Comparison of ENCODE assay signal across 15 cellular contexts in the genomic region with DNA sequence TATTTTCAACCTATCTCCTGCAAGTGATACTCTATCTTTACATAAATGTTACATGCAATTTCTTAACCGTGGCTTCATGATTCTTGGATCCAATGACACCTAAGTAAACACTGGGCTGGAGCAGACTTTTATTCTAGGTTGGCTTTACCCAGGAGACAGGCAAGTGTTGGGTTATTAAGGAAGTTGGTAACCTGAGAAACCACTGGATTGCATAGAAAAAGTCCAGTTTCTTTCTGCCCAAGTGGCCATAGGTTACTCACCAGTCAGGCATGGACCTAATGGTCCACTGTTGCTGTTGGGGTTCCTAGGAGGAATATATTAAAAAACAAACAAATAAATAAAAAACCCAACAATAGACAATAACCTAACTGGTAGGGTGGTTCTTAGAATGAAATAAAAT.
"Had no signal": no experiment of that assay in that cellular context is flagged by ENCODE, and none has a peak within 500 bp of the region (broad histone marks: within the 10 kb centered on the region; RNA-seq: fewer than 3 reads in every experiment).

No MANE protein-coding gene starts in this region.

- H3K4me3 ChIP-seq: right atrium auricular region, skin epidermis, upper lobe of right lung had no signal

- ATAC-seq: activated CD4-positive, CD25-positive, alpha-beta regulatory T cell treated with anti-CD3 and anti-CD28 coated beads, Interleukin-2, amount 50 U/mL, for 24 hours; effector memory CD8-positive, alpha-beta T cell; upper lobe of right lung had no signal

- H3K36me3 ChIP-seq: right atrium auricular region, upper lobe of right lung had no signal

- DNase-seq: activated CD4-positive, alpha-beta T cell treated with anti-CD3 and anti-CD28 coated beads, Interleukin-2, amount 50 U/mL, for 1 hour; activated CD8-positive, alpha-beta memory T cell treated with anti-CD3 and anti-CD28 coated beads for 24 hours; activated gamma-delta T cell treated with Interleukin-2 at 50 U/mL for 16 hours; cerebellar nuclear complex; effector memory CD8-positive, alpha-beta T cell; kidney; mesendoderm; nucleus accumbens; stimulated activated CD4-positive, alpha-beta T cell treated with anti-CD3 and anti-CD28 coated beads, Interleukin-4, amount 100 ng/mL, for 4 hours; stimulated activated CD8-positive, alpha-beta memory T cell treated with anti-CD3 and anti-CD28 coated beads, Interleukin-4, amount 100 ng/mL, for 48 hours; stimulated activated naive CD4-positive, alpha-beta T cell treated with Interleukin-2 at 50 U/mL for 16 hours; upper lobe of right lung had no signal

- H3K27me3 ChIP-seq: right atrium auricular region, upper lobe of right lung had no signal

- FAIRE-seq: kidney had no signal
